13 cellular contexts compared by ENCODE assay signal in genomic region chr13:46572758-46573384, GRCh38.
DNase-seq lines count a peak whose midpoint lies in the region; ATAC-seq, FAIRE-seq and TF ChIP-seq lines count a peak whose summit lies in the region.
"Had no signal": no experiment of that assay in that cellular context is flagged by ENCODE, and none has a peak within 500 bp of the region (broad histone marks: within the 10 kb centered on the region; RNA-seq: fewer than 3 reads in every experiment).

No MANE protein-coding gene starts in this region.

- in situ Hi-C loops in ACHN (cut with HindIII; ENCODE audit: low pct_ligation_motif_present, low pct_unique_long_range_greater_than_20kb, low sequenced_read_pairs): no loop called here

- peak; percentile 95 for FAIRE-seq in GM19239 (lab: Jason Lieb, UNC)

- no peak for TF ChIP-seq POLR2A in NB4 (IDR thresholded peaks at IDR 0.05; ENCODE audit: extremely low read depth, insufficient read length)

- peak; percentile 33 for DNase-seq in ACHN
- DNase-seq in GM19239 (ENCODE audit: insufficient read length, low spot score): no peak
- DNase-seq in NB4 (ENCODE audit: low read depth): peak; percentile 40
- no peak for DNase-seq in HuH-7.5 (ENCODE audit: low spot score)
- DNase-seq in NAMALWA (ENCODE audit: low spot score): no peak
- no peak for DNase-seq in activated CD4-positive, alpha-beta T cell treated with anti-CD3 and anti-CD28 coated beads for 48 hours
- DNase-seq: amygdala, NCI-H1436 treated with DMSO at 0.1 percent for 48 hours, NCI-H748 treated with DMSO at 0.1 percent for 48 hours, upper lobe of left lung had no signal

- peak; percentile 43 for ATAC-seq in HG02678 (IDR thresholded peaks at IDR 0.05; ENCODE audit: unreplicated experiment)
- ATAC-seq in HG03521 (IDR thresholded peaks at IDR 0.05; ENCODE audit: unreplicated experiment): no peak
- ATAC-seq: WTC11 had no signal

- TF ChIP-seq CTCF in NB4 (IDR thresholded peaks at IDR 0.05; ENCODE audit: low read depth, low read length): no peak

- no peak overlapping the region for H3K4me3 ChIP-seq in NB4 (ENCODE audit: low read depth, low read length)
- H3K4me3 ChIP-seq: upper lobe of left lung had no signal

Comparison
In these comparisons a context has a peak if more than half of its experiments do, and no peak if none do; other contexts are left out.
1. DNase-seq: peak in ACHN (single experiment) and NB4 (single experiment); none in GM19239 (single experiment), HuH-7.5 (single experiment), NAMALWA (single experiment) and activated CD4-positive, alpha-beta T cell treated with anti-CD3 and anti-CD28 coated beads for 48 hours (single experiment).